ENCODE assay signal across 1 cellular context in genomic region chr15:60970246-60971170, GRCh38.
TF ChIP-seq lines count a peak whose summit lies in the region.

No MANE protein-coding gene starts in this region.

TF ChIP-seq in HepG2, 621 proteins besides CTCF, POLR2A, EP300 and RAD21 (continued from another document):
- TF ChIP-seq, protein P1, sequence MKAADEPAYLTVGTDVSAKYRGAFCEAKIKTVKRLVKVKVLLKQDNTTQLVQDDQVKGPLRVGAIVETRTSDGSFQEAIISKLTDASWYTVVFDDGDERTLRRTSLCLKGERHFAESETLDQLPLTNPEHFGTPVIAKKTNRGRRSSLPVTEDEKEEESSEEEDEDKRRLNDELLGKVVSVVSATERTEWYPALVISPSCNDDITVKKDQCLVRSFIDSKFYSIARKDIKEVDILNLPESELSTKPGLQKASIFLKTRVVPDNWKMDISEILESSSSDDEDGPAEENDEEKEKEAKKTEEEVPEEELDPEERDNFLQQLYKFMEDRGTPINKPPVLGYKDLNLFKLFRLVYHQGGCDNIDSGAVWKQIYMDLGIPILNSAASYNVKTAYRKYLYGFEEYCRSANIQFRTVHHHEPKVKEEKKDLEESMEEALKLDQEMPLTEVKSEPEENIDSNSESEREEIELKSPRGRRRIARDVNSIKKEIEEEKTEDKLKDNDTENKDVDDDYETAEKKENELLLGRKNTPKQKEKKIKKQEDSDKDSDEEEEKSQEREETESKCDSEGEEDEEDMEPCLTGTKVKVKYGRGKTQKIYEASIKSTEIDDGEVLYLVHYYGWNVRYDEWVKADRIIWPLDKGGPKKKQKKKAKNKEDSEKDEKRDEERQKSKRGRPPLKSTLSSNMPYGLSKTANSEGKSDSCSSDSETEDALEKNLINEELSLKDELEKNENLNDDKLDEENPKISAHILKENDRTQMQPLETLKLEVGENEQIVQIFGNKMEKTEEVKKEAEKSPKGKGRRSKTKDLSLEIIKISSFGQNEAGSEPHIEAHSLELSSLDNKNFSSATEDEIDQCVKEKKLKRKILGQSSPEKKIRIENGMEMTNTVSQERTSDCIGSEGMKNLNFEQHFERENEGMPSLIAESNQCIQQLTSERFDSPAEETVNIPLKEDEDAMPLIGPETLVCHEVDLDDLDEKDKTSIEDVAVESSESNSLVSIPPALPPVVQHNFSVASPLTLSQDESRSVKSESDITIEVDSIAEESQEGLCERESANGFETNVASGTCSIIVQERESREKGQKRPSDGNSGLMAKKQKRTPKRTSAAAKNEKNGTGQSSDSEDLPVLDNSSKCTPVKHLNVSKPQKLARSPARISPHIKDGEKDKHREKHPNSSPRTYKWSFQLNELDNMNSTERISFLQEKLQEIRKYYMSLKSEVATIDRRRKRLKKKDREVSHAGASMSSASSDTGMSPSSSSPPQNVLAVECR (CRISPR knock-in tag; IDR thresholded peaks at IDR 0.05; ENCODE audit: borderline replicate concordance), result no peak
- TF ChIP-seq ZNF614 (CRISPR knock-in tag; IDR thresholded peaks at IDR 0.05; ENCODE audit: borderline replicate concordance), result no peak
- no peak for TF ChIP-seq NR2C2 (CRISPR knock-in tag; IDR thresholded peaks at IDR 0.05; ENCODE audit: borderline replicate concordance)
- TF ChIP-seq ZNF451 (CRISPR knock-in tag; IDR thresholded peaks at IDR 0.05), result no peak
- no peak for TF ChIP-seq ZNF160 (CRISPR knock-in tag; IDR thresholded peaks at IDR 0.05)
- TF ChIP-seq TOE1 (CRISPR knock-in tag; IDR thresholded peaks at IDR 0.05), result no peak
- no peak for TF ChIP-seq HOXA7 (CRISPR knock-in tag; IDR thresholded peaks at IDR 0.05)
- TF ChIP-seq, protein P2, sequence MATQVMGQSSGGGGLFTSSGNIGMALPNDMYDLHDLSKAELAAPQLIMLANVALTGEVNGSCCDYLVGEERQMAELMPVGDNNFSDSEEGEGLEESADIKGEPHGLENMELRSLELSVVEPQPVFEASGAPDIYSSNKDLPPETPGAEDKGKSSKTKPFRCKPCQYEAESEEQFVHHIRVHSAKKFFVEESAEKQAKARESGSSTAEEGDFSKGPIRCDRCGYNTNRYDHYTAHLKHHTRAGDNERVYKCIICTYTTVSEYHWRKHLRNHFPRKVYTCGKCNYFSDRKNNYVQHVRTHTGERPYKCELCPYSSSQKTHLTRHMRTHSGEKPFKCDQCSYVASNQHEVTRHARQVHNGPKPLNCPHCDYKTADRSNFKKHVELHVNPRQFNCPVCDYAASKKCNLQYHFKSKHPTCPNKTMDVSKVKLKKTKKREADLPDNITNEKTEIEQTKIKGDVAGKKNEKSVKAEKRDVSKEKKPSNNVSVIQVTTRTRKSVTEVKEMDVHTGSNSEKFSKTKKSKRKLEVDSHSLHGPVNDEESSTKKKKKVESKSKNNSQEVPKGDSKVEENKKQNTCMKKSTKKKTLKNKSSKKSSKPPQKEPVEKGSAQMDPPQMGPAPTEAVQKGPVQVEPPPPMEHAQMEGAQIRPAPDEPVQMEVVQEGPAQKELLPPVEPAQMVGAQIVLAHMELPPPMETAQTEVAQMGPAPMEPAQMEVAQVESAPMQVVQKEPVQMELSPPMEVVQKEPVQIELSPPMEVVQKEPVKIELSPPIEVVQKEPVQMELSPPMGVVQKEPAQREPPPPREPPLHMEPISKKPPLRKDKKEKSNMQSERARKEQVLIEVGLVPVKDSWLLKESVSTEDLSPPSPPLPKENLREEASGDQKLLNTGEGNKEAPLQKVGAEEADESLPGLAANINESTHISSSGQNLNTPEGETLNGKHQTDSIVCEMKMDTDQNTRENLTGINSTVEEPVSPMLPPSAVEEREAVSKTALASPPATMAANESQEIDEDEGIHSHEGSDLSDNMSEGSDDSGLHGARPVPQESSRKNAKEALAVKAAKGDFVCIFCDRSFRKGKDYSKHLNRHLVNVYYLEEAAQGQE (IDR thresholded peaks at IDR 0.05; ENCODE audit: borderline replicate concordance in 1 of 2, low read depth in 1 of 2, low read length in 2 of 2), result no peak
- TF ChIP-seq DPF2 (CRISPR knock-in tag; IDR thresholded peaks at IDR 0.05; ENCODE audit: borderline replicate concordance, low read depth), result no peak
- no peak for TF ChIP-seq SP4 (CRISPR knock-in tag; IDR thresholded peaks at IDR 0.05)
- TF ChIP-seq HMG20B (CRISPR knock-in tag; conservative IDR thresholded peaks at IDR 0.05), result no peak
- TF ChIP-seq ZNF318 (CRISPR knock-in tag; IDR thresholded peaks at IDR 0.05), result no peak
- no peak for TF ChIP-seq U2AF2 (IDR thresholded peaks at IDR 0.05; ENCODE audit: low read depth, low read length)
TF ChIP-seq in HepG2: peak in this region for 0.
